In genomic region chr2:227821043-227821942, GRCh38 we compare ENCODE assay signal across 28 cellular contexts. TPM values are rescaled to one million over a fixed set of nuclear protein-coding genes. Genes with fewer than 3 reads are reported as not detected.
DNase-seq lines count a peak whose midpoint lies in the region; ATAC-seq and TF ChIP-seq lines count a peak whose summit lies in the region.
"Had no signal": no experiment of that assay in that cellular context is flagged by ENCODE, and none has a peak within 500 bp of the region (broad histone marks: within the 10 kb centered on the region; RNA-seq: fewer than 3 reads in every experiment).

No MANE protein-coding gene starts in this region.

- peaks cover 2% of the 10 kb centered on the region for H3K9me3 Mint-ChIP-seq in activated T-cell treated with anti-CD3 and anti-CD28 coated beads, Interleukin-2, amount 50 U/mL, for 24 hours
- H3K9me3 Mint-ChIP-seq: activated naive CD8-positive, alpha-beta T cell treated with anti-CD3 and anti-CD28 coated beads, Interleukin-2, amount 10 ng/mL, durations not matched to agents 7 days and 5 days; CD8-positive, alpha-beta T cell had no signal

- 81 to 89% methylated on average over 2 to 4 of the region's 4 CpGs for WGBS in transverse colon (ENCODE audit: low coverage in 1 of 2), 2 donors

- no TSS peak for BruUV-seq in HCT116 (replicated peaks; lab: Mats Ljungman, UMichigan)

- peaks cover 33% of the 10 kb centered on the region for H3K4me1 Mint-ChIP-seq in activated T-cell treated with anti-CD3 and anti-CD28 coated beads, Interleukin-2, amount 50 U/mL, for 24 hours (ENCODE audit: low read depth)

- H3K9me3 ChIP-seq in HCT116 (ENCODE audit: control insufficient read depth in 1 of 2, insufficient read depth in 1 of 2, low read depth in 1 of 2, low read length in 2 of 2) (no peaks in the 10 kb centered on the region), transverse colon (no peaks in the 10 kb centered on the region)
- H3K9me3 ChIP-seq: body of pancreas, esophagus squamous epithelium, HAP-1, SJSA1, thyroid gland had no signal

- no peak for TF ChIP-seq EP300 in transverse colon (IDR thresholded peaks at IDR 0.05; ENCODE audit: low read depth)

- H3K36me3 ChIP-seq in HCT116 (ENCODE audit: control insufficient read depth in 1 of 2, insufficient read depth in 2 of 2, low read length in 2 of 2) (no peaks in the 10 kb centered on the region), transverse colon (no peaks in the 10 kb centered on the region)
- H3K36me3 ChIP-seq: esophagus squamous epithelium, HAP-1, SJSA1, thyroid gland, WERI-Rb-1 had no signal

- peaks cover 31 to 64% of the 10 kb centered on the region in 2 experiments for H3K4me1 ChIP-seq in HCT116 (ENCODE audit: control insufficient read depth in 1 of 2, insufficient read depth in 2 of 2, low read length in 2 of 2)
- peaks cover 0 to 15% (median 8%) of the 10 kb centered on the region in 4 donors for H3K4me1 ChIP-seq in transverse colon
- H3K4me1 ChIP-seq: body of pancreas, HAP-1 had no signal

- no peak overlapping the region for H3K27ac ChIP-seq in HCT116 (ENCODE audit: low read depth, low read length)
- no peak overlapping the region for H3K27ac ChIP-seq in transverse colon
- H3K27ac ChIP-seq: body of pancreas, esophagus squamous epithelium, SJSA1, thyroid gland, WERI-Rb-1 had no signal

- in situ Hi-C loops in transverse colon (cut with MboI; ENCODE audit: low pct_ligation_motif_present in 1 of 4, low pct_unique_long_range_greater_than_20kb in 1 of 4, low sequenced_read_pairs in 3 of 4), result no loop called here

- H3K4me2 ChIP-seq in HCT116 (ENCODE audit: low read length), result peak overlapping the region; percentile 65

- H3K79me2 ChIP-seq in HCT116 (ENCODE audit: insufficient read depth, low read length), result no peaks in the 10 kb centered on the region

- H4K20me1 ChIP-seq in HCT116 (ENCODE audit: insufficient read depth), result no peaks in the 10 kb centered on the region

- H3K9ac ChIP-seq in HCT116 (ENCODE audit: low read length), result no peak overlapping the region

- CTCF ChIA-PET in HCT116 (lab: Charles Lee), result no interaction called here

- DNase-seq in HCT116 (ENCODE audit: low read depth, low spot score) (peak; percentile 48), RKO (ENCODE audit: low spot score) (peak; percentile 46), kidney tubule cell (ENCODE audit: low spot score) (peak; percentile 80), transverse colon (peak; percentile 52), H4 (ENCODE audit: low spot score) (no peak), nucleus accumbens (lab: John Stamatoyannopoulos, UW) (no peak)
- no peak for DNase-seq in activated T-cell treated with anti-CD3 and anti-CD28 coated beads, Interleukin-2, amount 50 U/mL, for 24 hours
- DNase-seq: activated CD4-positive, alpha-beta T cell treated with anti-CD3 and anti-CD28 coated beads, Interleukin-2, amount 50 U/mL, for 1 hour; activated naive CD8-positive, alpha-beta T cell treated with anti-CD3 and anti-CD28 coated beads, Interleukin-2, amount 10 ng/mL, durations not matched to agents 7 days and 5 days; AML-193; CD8-positive, alpha-beta T cell; effector memory CD8-positive, alpha-beta T cell; esophagus squamous epithelium; mammary epithelial cell; NCI-H2081; NCI-H446; occipital lobe; OCI-M1; stimulated activated CD4-positive, alpha-beta T cell treated with anti-CD3 and anti-CD28 coated beads, Interleukin-4, amount 100 ng/mL, for 24 hours; stimulated activated naive CD8-positive, alpha-beta T cell treated with anti-CD3 and anti-CD28 coated beads, Interleukin-15, Interleukin-2, amounts not matched to agents 100 U/mL and 50 U/mL, for 24 hours; T-helper 17 cell; thyroid gland; WERI-Rb-1 had no signal

- intact Hi-C loops in HCT116 (cut with micrococcal nuclease), result no loop called here
- intact Hi-C loops in transverse colon (cut with DNase I; ENCODE audit: low total_unique reads), result no loop called here

- no peaks in the 10 kb centered on the region for H3K27me3 ChIP-seq in HCT116 (ENCODE audit: insufficient read depth, low read length)
- no peaks in the 10 kb centered on the region for H3K27me3 ChIP-seq in transverse colon
- H3K27me3 ChIP-seq: body of pancreas, esophagus squamous epithelium, SJSA1, thyroid gland had no signal

- peak; percentile 37 for ATAC-seq in HCT116
- ATAC-seq: activated T-helper 17 cell treated with anti-CD3 and anti-CD28 coated beads, Interleukin-2, amount 50 U/mL, for 72 hours; body of pancreas; CD8-positive, alpha-beta T cell; effector memory CD8-positive, alpha-beta T cell; stimulated activated naive CD8-positive, alpha-beta T cell treated with anti-CD3 and anti-CD28 coated beads, Interleukin-15, Interleukin-2, amounts not matched to agents 100 U/mL and 50 U/mL, for 24 hours; T-helper 17 cell had no signal

- TF ChIP-seq CTCF in HCT116 (IDR thresholded peaks at IDR 0.05 in 2 of 3, conservative IDR thresholded peaks at IDR 0.05 in 1 of 3; ENCODE audit: borderline replicate concordance in 1 of 3, insufficient read depth in 1 of 3, low read depth in 2 of 3, low read length in 2 of 3), result no peak
- no peak for TF ChIP-seq CTCF in transverse colon (IDR thresholded peaks at IDR 0.05)

- POLR2A ChIA-PET in HCT116 (lab: Charles Lee), result no interaction called here

- TF ChIP-seq RAD21 in HCT116 (IDR thresholded peaks at IDR 0.05; ENCODE audit: low read depth), result no peak

- H3K4me3 ChIP-seq in HCT116 (replicated peaks in 1 of 2; ENCODE audit: low read depth in 1 of 2, low read length in 2 of 2) (peak overlapping the region in 1 of 2 experiments; percentile 21; a peak in 1 of 4 replicates), transverse colon (no peak overlapping the region)
- H3K4me3 ChIP-seq: body of pancreas, esophagus squamous epithelium, HAP-1, SJSA1, thyroid gland had no signal

- H3K4me3 Mint-ChIP-seq in activated T-cell treated with anti-CD3 and anti-CD28 coated beads, Interleukin-2, amount 50 U/mL, for 24 hours, result no peak overlapping the region
- H3K4me3 Mint-ChIP-seq: activated naive CD8-positive, alpha-beta T cell treated with anti-CD3 and anti-CD28 coated beads, Interleukin-2, amount 10 ng/mL, durations not matched to agents 7 days and 5 days; CD8-positive, alpha-beta T cell; effector memory CD8-positive, alpha-beta T cell; T-helper 17 cell had no signal

- no peaks in the 10 kb centered on the region for H3K9me2 ChIP-seq in HCT116 (ENCODE audit: insufficient read depth)

- RAD21 ChIA-PET in HCT116 (lab: Charles Lee; ENCODE audit: low non-redundant PET in 1 of 2, low total read pairs in 2 of 2, uncharacterized antibody in 2 of 2, unreplicated experiment in 2 of 2), result no interaction called here

- TF ChIP-seq POLR2A in HCT116 (IDR thresholded peaks at IDR 0.05; ENCODE audit: borderline replicate concordance, extremely low read depth, insufficient read depth, insufficient read length) (no peak), transverse colon (IDR thresholded peaks at IDR 0.05) (no peak)

- H3K27ac Mint-ChIP-seq in activated T-cell treated with anti-CD3 and anti-CD28 coated beads, Interleukin-2, amount 50 U/mL, for 24 hours, result no peak overlapping the region
- H3K27ac Mint-ChIP-seq: activated naive CD8-positive, alpha-beta T cell treated with anti-CD3 and anti-CD28 coated beads, Interleukin-2, amount 10 ng/mL, durations not matched to agents 7 days and 5 days; activated T-helper 17 cell treated with anti-CD3 and anti-CD28 coated beads, Interleukin-2, amount 50 U/mL, for 72 hours; CD8-positive, alpha-beta T cell; effector memory CD8-positive, alpha-beta T cell; T-helper 17 cell had no signal

- H3K27me3 Mint-ChIP-seq in activated T-cell treated with anti-CD3 and anti-CD28 coated beads, Interleukin-2, amount 50 U/mL, for 24 hours, result peaks cover 8% of the 10 kb centered on the region
- H3K27me3 Mint-ChIP-seq: activated T-helper 17 cell treated with anti-CD3 and anti-CD28 coated beads, Interleukin-2, amount 50 U/mL, for 72 hours; T-helper 17 cell had no signal

- H2AFZ ChIP-seq in HCT116 (ENCODE audit: low read depth, low read length, poor library complexity, severe bottlenecking), result no peak overlapping the region

- peaks cover under 1% of the 10 kb centered on the region for H3K36me3 Mint-ChIP-seq in activated T-cell treated with anti-CD3 and anti-CD28 coated beads, Interleukin-2, amount 50 U/mL, for 24 hours (ENCODE audit: low read depth)
- H3K36me3 Mint-ChIP-seq: activated naive CD8-positive, alpha-beta T cell treated with anti-CD3 and anti-CD28 coated beads, Interleukin-2, amount 10 ng/mL, durations not matched to agents 7 days and 5 days; CD8-positive, alpha-beta T cell had no signal

TF ChIP-seq in HCT116, 20 proteins besides CTCF, POLR2A, EP300 and RAD21:
- TF ChIP-seq CEBPB (IDR thresholded peaks at IDR 0.05; ENCODE audit: low read depth) (no peak), EGR1 (IDR thresholded peaks at IDR 0.05; ENCODE audit: low read depth) (no peak), MAX (IDR thresholded peaks at IDR 0.05) (no peak), TCF7L2 (IDR thresholded peaks at IDR 0.05; ENCODE audit: borderline replicate concordance, extremely low read depth, insufficient read depth, insufficient read length) (no peak), FOSL1 (IDR thresholded peaks at IDR 0.05; ENCODE audit: low read depth) (peak; percentile 76), ELF1 (IDR thresholded peaks at IDR 0.05; ENCODE audit: borderline replicate concordance, low read depth) (no peak), EZH2 (IDR thresholded peaks at IDR 0.05) (no peak), JUND (IDR thresholded peaks at IDR 0.05) (peak; percentile 64), ATF3 (IDR thresholded peaks at IDR 0.05) (no peak), SP1 (IDR thresholded peaks at IDR 0.05; ENCODE audit: low read depth) (peak; percentile 43; the same call in 1 of the 2 replicates), POLR2AphosphoS5 (IDR thresholded peaks at IDR 0.05; ENCODE audit: low read depth, low read length) (no peak; the same call in 1 of the 2 replicates)
TF ChIP-seq in HCT116: peak in this region for 3.

RNA-seq across cellular contexts. Expression of gene CCL20, which starts 7.7 kb away (rescaled TPM):
- 0.30 TPM for total RNA-seq in HCT116 (2021; ENCODE audit: unreplicated experiment)
- 0.12 and 0.36 TPM in 2 replicates for polyA plus RNA-seq in HCT116 (2012)
- total RNA-seq in transverse colon, result 10 to 100 TPM in 1 of 4 donors, 1 to 10 TPM in 2, not detected in 1; 4.5 to 70.7 (median 9.3) TPM
- not detected in 2 replicates for total RNA-seq in H4 (2014; rRNA removed; shearing (Covaris generic))
- total RNA-seq: activated naive CD8-positive, alpha-beta T cell treated with anti-CD3 and anti-CD28 coated beads, Interleukin-2, amount 10 ng/mL, durations not matched to agents 7 days and 5 days; myocyte; occipital lobe; SJSA1; thyroid gland had no signal

RNA-seq across cellular contexts. Expression of gene DAW1, which starts 50.1 kb away (rescaled TPM):
- total RNA-seq in HCT116 (2021; ENCODE audit: unreplicated experiment) (0.20 TPM), transverse colon (not detected)
- polyA plus RNA-seq in HCT116 (2012), result 0.15 and 0.26 TPM in 2 replicates
- total RNA-seq in H4 (2014; rRNA removed; shearing (Covaris generic)), result not detected in 2 replicates
- total RNA-seq: activated naive CD8-positive, alpha-beta T cell treated with anti-CD3 and anti-CD28 coated beads, Interleukin-2, amount 10 ng/mL, durations not matched to agents 7 days and 5 days; body of pancreas; CD8-positive, alpha-beta T cell; myocyte; T-helper 17 cell; thyroid gland had no signal

Comparison
In these comparisons a context has a peak if more than half of its experiments do, and no peak if none do; other contexts are left out.
1. DNase-seq: peak in HCT116 (single experiment), RKO (single experiment), kidney tubule cell (single experiment) and transverse colon (single experiment); none in activated T-cell treated with anti-CD3 and anti-CD28 coated beads, Interleukin-2, amount 50 U/mL, for 24 hours (single experiment), H4 (single experiment) and nucleus accumbens (0 of 56).